20 cellular contexts compared by ENCODE assay signal in genomic region chr7:67551027-67551426, GRCh38.
DNase-seq lines count a peak whose midpoint lies in the region; ATAC-seq lines count a peak whose summit lies in the region.
"Had no signal": no experiment of that assay in that cellular context is flagged by ENCODE, and none has a peak within 500 bp of the region (broad histone marks: within the 10 kb centered on the region; RNA-seq: fewer than 3 reads in every experiment).

No MANE protein-coding gene starts in this region.

- DNase-seq in DMS79 (lab: John Stamatoyannopoulos, UW) (peak; percentile 42), NCI-H2081 (lab: John Stamatoyannopoulos, UW) (peak; percentile 6 to 66), NCI-H748 treated with DMSO at 0.1 percent for 48 hours (lab: John Stamatoyannopoulos, UW) (peak; percentile 62), myocyte (ENCODE audit: low read depth) (peak; percentile 3), OCI-M2 (lab: John Stamatoyannopoulos, UW; ENCODE audit: unreplicated experiment) (no peak), foreskin melanocyte (no peak)
- DNase-seq: activated CD4-positive, alpha-beta T cell treated with anti-CD3 and anti-CD28 coated beads for 1 hour; activated CD8-positive, alpha-beta memory T cell treated with anti-CD3 and anti-CD28 coated beads for 24 hours; activated T-cell treated with anti-CD3 and anti-CD28 coated beads, Interleukin-2, amount 50 U/mL, for 48 hours; CD4-positive, alpha-beta memory T cell; DND-41; effector memory CD4-positive, alpha-beta T cell; KBM-7; MV-4-11; NCI-H2171; stimulated activated naive CD4-positive, alpha-beta T cell had no signal

- ATAC-seq in HG03135 (IDR thresholded peaks at IDR 0.05; ENCODE audit: unreplicated experiment) (no peak), HG02973 (IDR thresholded peaks at IDR 0.05; ENCODE audit: unreplicated experiment) (no peak)
- ATAC-seq: esophagus mucosa, gastroesophageal sphincter had no signal

Comparison
In these comparisons a context has a peak if more than half of its experiments do, and no peak if none do; other contexts are left out.
1. DNase-seq: peak in DMS79 (single experiment), NCI-H2081 (2 of 2), NCI-H748 treated with DMSO at 0.1 percent for 48 hours (single experiment) and myocyte (single experiment); none in OCI-M2 (single experiment) and foreskin melanocyte (single experiment).